18 cellular contexts compared by ENCODE assay signal in the genomic region with DNA sequence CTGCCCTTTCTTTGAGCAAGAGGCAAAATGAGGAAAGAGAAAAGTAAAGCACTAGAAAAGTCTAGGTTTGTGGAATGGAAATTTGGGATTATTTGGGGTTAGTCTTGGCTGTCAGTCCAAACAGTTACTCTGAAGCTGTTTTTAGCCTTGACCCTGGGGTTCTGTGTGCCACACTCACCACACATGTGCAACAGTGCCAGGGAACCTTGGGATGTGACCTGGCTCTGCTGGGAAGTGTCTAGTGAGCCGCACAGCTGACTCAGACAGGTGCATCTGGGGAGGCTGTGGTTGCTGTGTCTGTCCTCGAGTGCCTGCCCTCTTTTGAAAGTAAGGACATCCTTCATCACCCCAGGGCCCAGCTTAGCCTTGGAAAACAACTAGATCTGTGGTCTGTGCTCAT.
"Had no signal": no experiment of that assay in that cellular context is flagged by ENCODE, and none has a peak within 500 bp of the region (broad histone marks: within the 10 kb centered on the region; RNA-seq: fewer than 3 reads in every experiment).

No MANE protein-coding gene starts in this region.

- H3K27ac ChIP-seq: epithelial cell of prostate, SJSA1, stomach, thyroid gland had no signal

- H3K9me3 ChIP-seq: SJSA1, stomach, thyroid gland had no signal

- FAIRE-seq: urothelium cell line had no signal

- H3K4me3 ChIP-seq: lung, SJSA1, stomach, thyroid gland had no signal

- H3K27me3 ChIP-seq: SJSA1, stomach, thyroid gland had no signal

- H3K4me3 Mint-ChIP-seq: nephron had no signal

- H3K9me3 Mint-ChIP-seq: nephron had no signal

- H3K4me1 ChIP-seq: SJSA1, stomach, thyroid gland had no signal

- DNase-seq: activated CD4-positive, alpha-beta T cell treated with anti-CD3 and anti-CD28 coated beads for 4 hours; activated effector memory CD4-positive, alpha-beta T cell treated with anti-CD3 and anti-CD28 coated beads, Interleukin-2, amount 50 U/mL, for 16 hours; activated T-cell treated with anti-CD3 and anti-CD28 coated beads, Interleukin-2, amount 50 U/mL, for 1 hour; caudate nucleus; cortex of kidney; effector CD8-positive, alpha-beta T cell; kidney glomerular epithelial cell; occipital lobe; stimulated activated CD4-positive, alpha-beta T cell treated with anti-CD3 and anti-CD28 coated beads, Interleukin-15, amount 100 ng/mL, for 24 hours; stimulated activated CD4-positive, alpha-beta T cell treated with anti-CD3 and anti-CD28 coated beads, Interleukin-4, amount 100 ng/mL, for 4 hours; stomach; T-helper 1 cell; thyroid gland had no signal
